In genomic region chr7:128104109-128104742, GRCh38 we compare ENCODE assay signal across 8 cellular contexts.
DNase-seq lines count a peak whose midpoint lies in the region; ATAC-seq and TF ChIP-seq lines count a peak whose summit lies in the region.

No MANE protein-coding gene starts in this region.

- H3K4me1 Mint-ChIP-seq in activated CD4-positive, alpha-beta memory T cell treated with anti-CD3 and anti-CD28 coated beads for 36 hours (ENCODE audit: low read depth), result peaks cover 38% of the 10 kb centered on the region

- H3K27me3 ChIP-seq in GM23248 (replicated peaks; ENCODE audit: insufficient read depth) (no peaks in the 10 kb centered on the region), sigmoid colon (peaks cover 0 to 58% (median 16%) of the 10 kb centered on the region in 3 donors)

- H3K27me3 Mint-ChIP-seq in activated CD4-positive, alpha-beta memory T cell treated with anti-CD3 and anti-CD28 coated beads for 36 hours, result peaks cover 3% of the 10 kb centered on the region

- peaks cover 4% of the 10 kb centered on the region; the same call in 1 of the 2 replicates for H3F3A ChIP-seq in GM23248 (ENCODE audit: insufficient read depth)

- H3K9me3 ChIP-seq in GM23248 (ENCODE audit: low read depth), result no peaks in the 10 kb centered on the region
- H3K9me3 ChIP-seq in sigmoid colon, result no peaks in the 10 kb centered on the region

- H3K27ac ChIP-seq in GM23248 (no peak overlapping the region), sigmoid colon (no peak overlapping the region)

- CTCF ChIA-PET in activated CD4-positive, alpha-beta memory T cell treated with anti-CD3 and anti-CD28 coated beads for 36 hours (lab: Charles Lee), result interaction anchor here (0.6 to 2.9 kb wide), 4 partner anchors 32 to 475 kb away, joined by 3 to 18 read pairs (median 9); no protein-coding TSS in a partner anchor

- no peak for TF ChIP-seq CTCF in sigmoid colon (IDR thresholded peaks at IDR 0.05)

- WGBS in GM23248 (ENCODE audit: low coverage in 1 of 2, low lambda C conversion rate in 2 of 2, missing lambda C conversion rate in 2 of 2), 2 experiments, result 6% methylated on average over 37 to 40 of the region's 58 CpGs
- WGBS in sigmoid colon, 2 donors, result 2 to 5% methylated on average over 58 of the region's 58 CpGs

- DNase-seq in D341Med (ENCODE audit: low spot score) (peak; percentile 69), GM23248 (peak; percentile 62), Right ventricle myocardium superior (peak; percentile 40), sigmoid colon (no peak), NOMO-1 treated with dmso at 0.1 percent for 144 hours (lab: John Stamatoyannopoulos, UW; ENCODE audit: unreplicated experiment) (no peak)
- DNase-seq in activated CD4-positive, alpha-beta memory T cell treated with anti-CD3 and anti-CD28 coated beads for 36 hours, result peak; percentile 23

- H2AFZ ChIP-seq in GM23248, result peak overlapping the region; percentile 55

- peak overlapping the region; percentile 75 for H3K4me3 Mint-ChIP-seq in activated CD4-positive, alpha-beta memory T cell treated with anti-CD3 and anti-CD28 coated beads for 36 hours

- no peak for TF ChIP-seq POLR2A in sigmoid colon (IDR thresholded peaks at IDR 0.05)

- in situ Hi-C loops in GM23248 (cut with MboI), result no loop called here

- ATAC-seq in Right ventricle myocardium superior (ENCODE audit: poor library complexity), result peak; percentile 36
- no peak for ATAC-seq in HG03039 (IDR thresholded peaks at IDR 0.05; ENCODE audit: unreplicated experiment)
- ATAC-seq in GM21367 (IDR thresholded peaks at IDR 0.05; ENCODE audit: unreplicated experiment), result no peak

- no peaks in the 10 kb centered on the region for H3K79me2 ChIP-seq in GM23248 (ENCODE audit: insufficient read depth)

- peaks cover 2% of the 10 kb centered on the region for H3K9me3 Mint-ChIP-seq in activated CD4-positive, alpha-beta memory T cell treated with anti-CD3 and anti-CD28 coated beads for 36 hours

- intact Hi-C loops in activated CD4-positive, alpha-beta memory T cell treated with anti-CD3 and anti-CD28 coated beads for 36 hours (cut with micrococcal nuclease), result no loop called here
- intact Hi-C loops in Right ventricle myocardium superior (cut with DNase I) (no loop called here), sigmoid colon (cut with DNase I) (no loop called here)

- H3K4me2 ChIP-seq in GM23248 (ENCODE audit: unreplicated experiment), result peak overlapping the region; percentile 77

- H4K20me1 ChIP-seq in GM23248 (ENCODE audit: insufficient read depth), result no peaks in the 10 kb centered on the region

- no peaks in the 10 kb centered on the region for H3K9me2 ChIP-seq in GM23248 (ENCODE audit: insufficient read depth)

- no peak for TF ChIP-seq EP300 in sigmoid colon (IDR thresholded peaks at IDR 0.05)

- H3K4me1 ChIP-seq in GM23248 (ENCODE audit: insufficient read depth) (no peaks in the 10 kb centered on the region), sigmoid colon (peaks cover 0 to 15% (median 10%) of the 10 kb centered on the region in 4 donors)

- POLR2A ChIA-PET in activated CD4-positive, alpha-beta memory T cell treated with anti-CD3 and anti-CD28 coated beads for 36 hours (lab: Charles Lee), result interaction anchor here (1.3 kb wide), 1 partner anchor 31 kb away, joined by 3 read pairs; no protein-coding TSS in a partner anchor

- no peaks in the 10 kb centered on the region for H3K36me3 Mint-ChIP-seq in activated CD4-positive, alpha-beta memory T cell treated with anti-CD3 and anti-CD28 coated beads for 36 hours

- H3K27ac Mint-ChIP-seq in activated CD4-positive, alpha-beta memory T cell treated with anti-CD3 and anti-CD28 coated beads for 36 hours, result no peak overlapping the region

- H3K4me3 ChIP-seq in GM23248 (peak overlapping the region; percentile 67), sigmoid colon (peak overlapping the region in 3 of 4 donors; percentile 10 to 35 (median 34))

- H3K9ac ChIP-seq in GM23248, result 0 out of 2 replicates have a peak overlapping the region, but pooled peaks have one; percentile 6

- no peaks in the 10 kb centered on the region for H3K36me3 ChIP-seq in GM23248 (ENCODE audit: low read depth)
- H3K36me3 ChIP-seq in sigmoid colon, result no peaks in the 10 kb centered on the region

Comparison
In these comparisons a context has a peak if more than half of its experiments do, and no peak if none do; other contexts are left out.
1. DNase-seq: peak in D341Med (single experiment), GM23248 (single experiment), activated CD4-positive, alpha-beta memory T cell treated with anti-CD3 and anti-CD28 coated beads for 36 hours (single experiment) and Right ventricle myocardium superior (single experiment); none in sigmoid colon (single experiment) and NOMO-1 treated with dmso at 0.1 percent for 144 hours (single experiment).